8 cellular contexts compared by ENCODE assay signal in the genomic region with DNA sequence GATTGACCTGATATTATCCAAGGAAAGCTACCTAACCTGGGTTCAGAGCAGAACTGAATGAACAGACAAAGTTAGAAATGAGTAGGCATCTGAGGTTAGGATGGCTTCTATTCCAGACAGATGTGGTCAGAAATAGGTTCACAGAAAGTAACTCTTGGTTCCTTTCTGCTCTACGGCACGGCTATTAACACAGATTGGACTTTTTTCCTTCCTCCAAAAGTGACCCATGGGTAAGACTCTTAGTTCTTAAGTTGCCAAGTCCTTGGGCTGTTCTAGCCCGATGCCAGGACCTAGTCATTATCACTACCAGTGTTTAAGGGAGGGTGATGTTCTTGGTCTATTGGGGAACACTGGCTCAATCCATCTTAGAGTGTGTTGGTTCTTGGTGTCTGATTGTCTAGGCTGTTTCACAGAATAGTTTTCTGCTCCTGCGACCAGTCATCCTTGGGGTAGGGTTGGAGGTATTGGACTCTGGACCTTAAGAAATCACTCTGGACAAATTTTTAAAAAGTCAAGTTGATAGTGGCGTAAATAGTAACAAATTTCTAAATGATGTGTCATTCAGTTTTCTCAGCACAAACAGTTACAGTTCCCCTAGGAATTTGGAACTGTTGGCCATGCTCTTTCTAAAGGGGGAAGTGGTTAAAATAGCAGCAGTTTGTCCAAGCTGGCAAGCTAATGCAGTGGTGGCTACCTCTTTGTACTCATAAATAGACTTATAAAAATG.
DNase-seq lines count a peak whose midpoint lies in the region; ATAC-seq, FAIRE-seq and TF ChIP-seq lines count a peak whose summit lies in the region.

No MANE protein-coding gene starts in this region.

- peak overlapping the region; percentile 18 to 29 for H3K4me3 Mint-ChIP-seq in stimulated activated naive B cell treated with anti-CD40 and anti-IgM and Interleukin-4, amounts not matched to agents 10 μg/mL and 1 μg/mL and 100 μg/mL, for 72 hours

- DNase-seq in coronary artery (ENCODE audit: low spot score) = peak; percentile 73
- no peak for DNase-seq in stimulated activated naive B cell treated with anti-CD40 and anti-IgM and Interleukin-4, amounts not matched to agents 10 μg/mL and 1 μg/mL and 100 μg/mL, for 72 hours
- DNase-seq in frontal cortex (ENCODE audit: low spot score in 2 of 2) = no peak
- DNase-seq in caudate nucleus (lab: John Stamatoyannopoulos, UW) = no peak
- DNase-seq in NCI-H1105 treated with DMSO at 0.1 percent for 48 hours (lab: John Stamatoyannopoulos, UW) = no peak

- H3K27ac Mint-ChIP-seq in stimulated activated naive B cell treated with anti-CD40 and anti-IgM and Interleukin-4, amounts not matched to agents 10 μg/mL and 1 μg/mL and 100 μg/mL, for 72 hours = peak overlapping the region; percentile 51

- ATAC-seq in GM18907 (IDR thresholded peaks at IDR 0.05; ENCODE audit: unreplicated experiment) (peak; percentile 67), HG03354 (IDR thresholded peaks at IDR 0.05; ENCODE audit: poor library complexity, severe bottlenecking, unreplicated experiment) (peak; percentile 46), HG02763 (IDR thresholded peaks at IDR 0.05; ENCODE audit: unreplicated experiment) (no peak)
- ATAC-seq in stimulated activated naive B cell treated with anti-CD40 and anti-IgM and Interleukin-4, amounts not matched to agents 10 μg/mL and 1 μg/mL and 100 μg/mL, for 72 hours (replicated peaks) = peak; percentile 80 to 83

- peaks cover 0 to 5% of the 10 kb centered on the region in 2 donors for H3K27me3 Mint-ChIP-seq in stimulated activated naive B cell treated with anti-CD40 and anti-IgM and Interleukin-4, amounts not matched to agents 10 μg/mL and 1 μg/mL and 100 μg/mL, for 72 hours

- no peaks in the 10 kb centered on the region for H3K9me3 Mint-ChIP-seq in stimulated activated naive B cell treated with anti-CD40 and anti-IgM and Interleukin-4, amounts not matched to agents 10 μg/mL and 1 μg/mL and 100 μg/mL, for 72 hours

- H3K4me3 ChIP-seq in coronary artery = peak overlapping the region; percentile 24

- peaks cover 2 to 3% of the 10 kb centered on the region in 2 donors for H3K36me3 Mint-ChIP-seq in stimulated activated naive B cell treated with anti-CD40 and anti-IgM and Interleukin-4, amounts not matched to agents 10 μg/mL and 1 μg/mL and 100 μg/mL, for 72 hours

- H3K4me1 Mint-ChIP-seq in stimulated activated naive B cell treated with anti-CD40 and anti-IgM and Interleukin-4, amounts not matched to agents 10 μg/mL and 1 μg/mL and 100 μg/mL, for 72 hours = peaks cover 9 to 26% of the 10 kb centered on the region in 2 donors

- TF ChIP-seq CTCF in coronary artery (IDR thresholded peaks at IDR 0.05) = no peak

- no peak for FAIRE-seq in frontal cortex (lab: Jason Lieb, UNC)

- peak overlapping the region; percentile 68 to 78 for H3K27ac ChIP-seq in coronary artery
- no peak overlapping the region for H3K27ac ChIP-seq in caudate nucleus (ENCODE audit: low read depth, low read length)
